Comparison of ENCODE assay signal across 7 cellular contexts in genomic region chr2:190880374-190881073, GRCh38. TPM values are rescaled to one million over a fixed set of nuclear protein-coding genes. Genes with fewer than 3 reads are reported as not detected.
DNase-seq lines count a peak whose midpoint lies in the region; ATAC-seq, FAIRE-seq and TF ChIP-seq lines count a peak whose summit lies in the region.

Gene GLS, plus strand, starts transcription at chr2:190880821. Its CDS starts 264 bp downstream, at chr2:190881085.

- DNase-seq in GM18507 (ENCODE audit: extremely low spot score, insufficient read length, low read depth) (peak; percentile 91), NCI-H2029 treated with DMSO at 0.1 percent for 48 hours (lab: John Stamatoyannopoulos, UW) (peak; percentile 85), T-helper 9 cell (peak; percentile 92), astrocyte of the cerebellum (ENCODE audit: low read depth) (peak; percentile 91), hepatic stellate cell (ENCODE audit: low spot score) (peak; percentile 97), renal cortical epithelial cell (ENCODE audit: low read depth) (peak; percentile 90)

- ATAC-seq in HG02981 (IDR thresholded peaks at IDR 0.05; ENCODE audit: unreplicated experiment) = peak; percentile 66

- in situ Hi-C loops in astrocyte of the cerebellum (cut with HindIII; ENCODE audit: low sequenced_read_pairs) = no loop called here

- FAIRE-seq in GM18507 (lab: Jason Lieb, UNC) = peak; percentile 99

- no peak for TF ChIP-seq CTCF in astrocyte of the cerebellum (IDR thresholded peaks at IDR 0.05; ENCODE audit: low read depth, low read length, missing control alignments)

- peak within 1 kb of the TSS; percentile 63 for H3K4me3 ChIP-seq in astrocyte of the cerebellum (ENCODE audit: low read depth, low read length)

RNA-seq across cellular contexts. Expression of gene GLS, which starts in this region (rescaled TPM):
- total RNA-seq in renal cortical epithelial cell = 1,218 and 1,910 TPM in 2 replicates

Comparison
In these comparisons a context has a peak if more than half of its experiments do, and no peak if none do; other contexts are left out.
1. Peak in every context shown above with its lines: DNase-seq, ATAC-seq and H3K4me3 ChIP-seq.